Comparison of ENCODE assay signal across 27 cellular contexts in genomic region chr12:41333988-41334387, GRCh38.
"Had no signal": no experiment of that assay in that cellular context is flagged by ENCODE, and none has a peak within 500 bp of the region (broad histone marks: within the 10 kb centered on the region; RNA-seq: fewer than 3 reads in every experiment).

No MANE protein-coding gene starts in this region.

- H3K4me3 ChIP-seq: adrenal gland, right lobe of liver, tibial nerve had no signal

- H3K27ac ChIP-seq: adrenal gland, brain microvascular endothelial cell, epithelial cell of prostate, right lobe of liver, tibial nerve, VCaP had no signal

- DNase-seq: activated CD4-positive, alpha-beta T cell treated with anti-CD3 and anti-CD28 coated beads for 48 hours; activated CD4-positive, alpha-beta T cell treated with anti-CD3 and anti-CD28 coated beads, Interleukin-2, amount 50 U/mL, for 48 hours; activated CD8-positive, alpha-beta memory T cell treated with anti-CD3 and anti-CD28 coated beads for 24 hours; activated CD8-positive, alpha-beta memory T cell treated with anti-CD3 and anti-CD28 coated beads, Interleukin-2, amount 50 U/mL, for 4 hours; activated effector memory CD4-positive, alpha-beta T cell treated with anti-CD3 and anti-CD28 coated beads, Interleukin-2, amount 50 U/mL, for 16 hours; activated naive CD4-positive, alpha-beta T cell treated with anti-CD3 and anti-CD28 coated beads for 36 hours; activated naive CD8-positive, alpha-beta T cell treated with anti-CD3 and anti-CD28 coated beads for 36 hours; activated T-cell treated with anti-CD3 and anti-CD28 coated beads, Interleukin-2, amount 50 U/mL, for 1 hour; adrenal gland; aorta; brain microvascular endothelial cell; glutamatergic neuron; left cardiac atrium; left ventricle myocardium superior; naive B cell; right lobe of liver; stimulated activated CD4-positive, alpha-beta T cell treated with anti-CD3 and anti-CD28 coated beads, Interleukin-2, amount 100 ng/mL, for 48 hours; stimulated activated naive CD4-positive, alpha-beta T cell treated with Interleukin-2 at 50 U/mL for 16 hours had no signal

- H3K4me3 Mint-ChIP-seq: activated naive CD4-positive, alpha-beta T cell treated with anti-CD3 and anti-CD28 coated beads for 36 hours; activated naive CD8-positive, alpha-beta T cell treated with anti-CD3 and anti-CD28 coated beads for 36 hours; activated T-helper 1 cell treated with anti-CD3 and anti-CD28 coated beads, Interleukin-12 subunit alpha, Interleukin-12 subunit beta, Interleukin-2, Interleukin-4 antibody, amounts not matched to agents 30 ng/mL and 10 ng/mL and 1 ng/mL, durations not matched to agents 14 hours and 24 hours and 36 hours; naive B cell had no signal

- H3K27ac Mint-ChIP-seq: activated naive CD4-positive, alpha-beta T cell treated with anti-CD3 and anti-CD28 coated beads for 36 hours; activated naive CD8-positive, alpha-beta T cell treated with anti-CD3 and anti-CD28 coated beads for 36 hours; activated T-helper 1 cell treated with anti-CD3 and anti-CD28 coated beads, Interleukin-12 subunit alpha, Interleukin-12 subunit beta, Interleukin-2, Interleukin-4 antibody, amounts not matched to agents 30 ng/mL and 10 ng/mL and 1 ng/mL, durations not matched to agents 14 hours and 24 hours and 36 hours; naive B cell; progenitor cell of endocrine pancreas had no signal

- H3K36me3 Mint-ChIP-seq: activated naive CD8-positive, alpha-beta T cell treated with anti-CD3 and anti-CD28 coated beads for 36 hours; naive B cell had no signal

- H3K9me3 ChIP-seq: adrenal gland, right lobe of liver, tibial nerve had no signal

- ATAC-seq: activated CD4-positive, CD25-positive, alpha-beta regulatory T cell treated with anti-CD3 and anti-CD28 coated beads, Interleukin-2, amount 50 U/mL, for 24 hours; left cardiac atrium; left ventricle myocardium superior; right lobe of liver had no signal

- H3K36me3 ChIP-seq: adrenal gland, brain microvascular endothelial cell, right lobe of liver, tibial nerve had no signal

- H3K4me1 ChIP-seq: adrenal gland, right lobe of liver, tibial nerve had no signal

- FAIRE-seq: endometrium, frontal cortex, keratinocyte had no signal

- H3K27me3 ChIP-seq: adrenal gland, brain microvascular endothelial cell, right lobe of liver, tibial nerve had no signal

- H3K4me1 Mint-ChIP-seq: activated naive CD8-positive, alpha-beta T cell treated with anti-CD3 and anti-CD28 coated beads for 36 hours; naive B cell had no signal

- H3K9me3 Mint-ChIP-seq: activated naive CD4-positive, alpha-beta T cell treated with anti-CD3 and anti-CD28 coated beads for 36 hours; activated naive CD8-positive, alpha-beta T cell treated with anti-CD3 and anti-CD28 coated beads for 36 hours; activated T-helper 1 cell treated with anti-CD3 and anti-CD28 coated beads, Interleukin-12 subunit alpha, Interleukin-12 subunit beta, Interleukin-2, Interleukin-4 antibody, amounts not matched to agents 30 ng/mL and 10 ng/mL and 1 ng/mL, durations not matched to agents 14 hours and 24 hours and 36 hours had no signal

- H3K27me3 Mint-ChIP-seq: activated naive CD8-positive, alpha-beta T cell treated with anti-CD3 and anti-CD28 coated beads for 36 hours; progenitor cell of endocrine pancreas had no signal
